In the genomic region with DNA sequence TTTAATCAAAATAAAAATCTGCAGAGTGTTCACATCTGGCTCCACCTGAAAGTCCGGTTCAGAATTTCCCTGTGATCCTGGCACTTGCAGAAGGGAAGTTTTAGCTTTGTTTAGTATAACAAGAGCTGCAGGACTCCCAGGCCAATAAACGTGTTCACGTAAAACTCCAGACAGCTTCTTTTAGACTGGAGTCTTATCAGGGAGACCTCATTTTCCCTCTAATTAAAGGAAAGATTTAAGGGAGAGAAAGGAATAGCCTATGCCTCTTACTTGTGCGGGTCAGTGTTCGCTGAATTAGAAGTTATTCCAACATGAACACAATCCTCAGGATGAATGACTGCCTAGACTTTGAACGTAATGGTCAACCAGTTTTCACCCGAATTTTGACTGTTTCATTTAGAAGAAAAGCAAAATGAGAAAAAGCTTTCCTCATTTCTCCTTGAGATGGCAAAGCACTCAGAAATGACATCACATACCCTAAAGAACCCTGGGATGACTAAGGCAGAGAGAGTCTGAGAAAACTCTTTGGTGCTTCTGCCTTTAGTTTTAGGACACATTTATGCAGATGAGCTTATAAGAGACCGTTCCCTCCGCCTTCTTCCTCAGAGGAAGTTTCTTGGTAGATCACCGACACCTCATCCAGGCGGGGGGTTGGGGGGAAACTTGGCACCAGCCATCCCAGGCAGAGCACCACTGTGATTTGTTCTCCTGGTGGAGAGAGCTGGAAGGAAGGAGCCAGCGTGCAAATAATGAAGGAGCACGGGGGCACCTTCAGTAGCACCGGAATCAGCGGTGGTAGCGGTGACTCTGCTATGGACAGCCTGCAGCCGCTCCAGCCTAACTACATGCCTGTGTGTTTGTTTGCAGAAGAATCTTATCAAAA, we compare ENCODE assay signal across 8 cellular contexts.
DNase-seq lines count a peak whose midpoint lies in the region; ATAC-seq, FAIRE-seq and TF ChIP-seq lines count a peak whose summit lies in the region.

No MANE protein-coding gene starts in this region.

- H3K27ac Mint-ChIP-seq in activated T-helper 2 cell treated with anti-CD3 and anti-CD28 coated beads, Interferon-gamma antibody, Interleukin-2, Interleukin-4, amounts not matched to agents 10 μg/mL and 5 μg/mL and 100 μg/mL, durations not matched to agents 14 hours and 24 hours and 36 hours: peak overlapping the region; percentile 90

- H3K27me3 ChIP-seq in AG04450 (ENCODE audit: control insufficient read depth, insufficient read depth, low read length) (no peaks in the 10 kb centered on the region), gastroesophageal sphincter (no peaks in the 10 kb centered on the region), neutrophil (no peaks in the 10 kb centered on the region)

- H3K4me1 ChIP-seq in gastroesophageal sphincter (peaks cover 0 to 53% (median 0%) of the 10 kb centered on the region in 3 donors), neutrophil (ENCODE audit: control insufficient read depth in 1 of 2, insufficient read depth in 1 of 2, low read depth in 1 of 2, low read length in 1 of 2) (peaks cover 76 to 87% of the 10 kb centered on the region in 2 experiments)

- H3K4me1 Mint-ChIP-seq in activated T-helper 2 cell treated with anti-CD3 and anti-CD28 coated beads, Interferon-gamma antibody, Interleukin-2, Interleukin-4, amounts not matched to agents 10 μg/mL and 5 μg/mL and 100 μg/mL, durations not matched to agents 14 hours and 24 hours and 36 hours (ENCODE audit: low read depth): peaks cover 62% of the 10 kb centered on the region

- peak; percentile 28 for ATAC-seq in GM19324 (IDR thresholded peaks at IDR 0.05; ENCODE audit: low FRiP score, unreplicated experiment)
- ATAC-seq in gastroesophageal sphincter: peak; percentile 59
- ATAC-seq in GM21528 (IDR thresholded peaks at IDR 0.05; ENCODE audit: low FRiP score, unreplicated experiment): no peak

- no peaks in the 10 kb centered on the region for H3K9me3 Mint-ChIP-seq in activated T-helper 2 cell treated with anti-CD3 and anti-CD28 coated beads, Interferon-gamma antibody, Interleukin-2, Interleukin-4, amounts not matched to agents 10 μg/mL and 5 μg/mL and 100 μg/mL, durations not matched to agents 14 hours and 24 hours and 36 hours

- intact Hi-C loops in activated T-helper 2 cell treated with anti-CD3 and anti-CD28 coated beads, Interferon-gamma antibody, Interleukin-2, Interleukin-4, amounts not matched to agents 10 μg/mL and 5 μg/mL and 100 μg/mL, durations not matched to agents 14 hours and 24 hours and 36 hours (cut with micrococcal nuclease): loop anchor here (1.0 to 10.0 kb wide), 5 partner anchors 18 to 113 kb away; no protein-coding TSS in a partner anchor

- DNase-seq in AG04450 (ENCODE audit: low read depth, low spot score) (peak; percentile 61), NCI-H2227 treated with DMSO at 0.1 percent for 48 hours (lab: John Stamatoyannopoulos, UW) (peak; percentile 79), urothelium cell line (ENCODE audit: low spot score) (peak; percentile 78)
- DNase-seq in activated T-helper 2 cell treated with anti-CD3 and anti-CD28 coated beads, Interferon-gamma antibody, Interleukin-2, Interleukin-4, amounts not matched to agents 10 μg/mL and 5 μg/mL and 100 μg/mL, durations not matched to agents 14 hours and 24 hours and 36 hours (ENCODE audit: low spot score): no peak

- H3K36me3 ChIP-seq in gastroesophageal sphincter (no peaks in the 10 kb centered on the region), neutrophil (peaks cover 5% of the 10 kb centered on the region)

- H3K36me3 Mint-ChIP-seq in activated T-helper 2 cell treated with anti-CD3 and anti-CD28 coated beads, Interferon-gamma antibody, Interleukin-2, Interleukin-4, amounts not matched to agents 10 μg/mL and 5 μg/mL and 100 μg/mL, durations not matched to agents 14 hours and 24 hours and 36 hours (ENCODE audit: low read depth): peaks cover 33% of the 10 kb centered on the region

- peak overlapping the region; percentile 90 for H3K27ac ChIP-seq in AG04450 (ENCODE audit: low read depth, low read length)
- H3K27ac ChIP-seq in gastroesophageal sphincter: peak overlapping the region; percentile 83 to 100 (median 84)
- peak overlapping the region; percentile 96 for H3K27ac ChIP-seq in neutrophil

- peak in 1 of 2 donors; percentile 18 for TF ChIP-seq POLR2A in gastroesophageal sphincter (IDR thresholded peaks at IDR 0.05)

- POLR2A ChIA-PET in AG04450 (lab: Yijun Ruan, JAX): interaction anchor here (1.1 to 2.0 kb wide), 5 partner anchors 15 to 133 kb away, joined by 3 to 19 read pairs (median 3); no protein-coding TSS in a partner anchor

- TF ChIP-seq CTCF in AG04450 (IDR thresholded peaks at IDR 0.05; ENCODE audit: low read depth, low read length): peak; percentile 52
- peak; percentile 27 to 69 (median 44) for TF ChIP-seq CTCF in gastroesophageal sphincter (IDR thresholded peaks at IDR 0.05)
- TF ChIP-seq CTCF in neutrophil (IDR thresholded peaks at IDR 0.05): peak; percentile 62

- CTCF ChIA-PET in AG04450 (lab: Charles Lee): interaction anchor here (0.8 to 3.0 kb wide), 15 partner anchors 10 to 114 kb away, joined by 3 to 30 read pairs (median 4); no protein-coding TSS in a partner anchor

- no peaks in the 10 kb centered on the region for H3K27me3 Mint-ChIP-seq in activated T-helper 2 cell treated with anti-CD3 and anti-CD28 coated beads, Interferon-gamma antibody, Interleukin-2, Interleukin-4, amounts not matched to agents 10 μg/mL and 5 μg/mL and 100 μg/mL, durations not matched to agents 14 hours and 24 hours and 36 hours (ENCODE audit: low read depth)

- no peaks in the 10 kb centered on the region for H3K9me3 ChIP-seq in AG04450 (ENCODE audit: control insufficient read depth, insufficient read depth, low read length)
- H3K9me3 ChIP-seq in gastroesophageal sphincter: no peaks in the 10 kb centered on the region
- no peaks in the 10 kb centered on the region for H3K9me3 ChIP-seq in neutrophil

- WGBS in gastroesophageal sphincter (ENCODE audit: low coverage in 1 of 2), 2 donors: 1 to 2% methylated on average over 11 to 13 of the region's 17 CpGs

- TF ChIP-seq EP300 in gastroesophageal sphincter (IDR thresholded peaks at IDR 0.05): no peak

- H3K4me3 Mint-ChIP-seq in activated T-helper 2 cell treated with anti-CD3 and anti-CD28 coated beads, Interferon-gamma antibody, Interleukin-2, Interleukin-4, amounts not matched to agents 10 μg/mL and 5 μg/mL and 100 μg/mL, durations not matched to agents 14 hours and 24 hours and 36 hours (ENCODE audit: low read depth): peak overlapping the region; percentile 97

- H3K4me3 ChIP-seq in AG04450 (ENCODE audit: low read depth, low read length) (peak overlapping the region; percentile 72), gastroesophageal sphincter (peak overlapping the region; percentile 56 to 97), neutrophil (ENCODE audit: low read depth in 1 of 2, low read length in 1 of 2) (peak overlapping the region; percentile 77 to 98)

- FAIRE-seq in urothelium cell line (lab: Jason Lieb, UNC): no peak
